23 cellular contexts compared by ENCODE assay signal in the genomic region with DNA sequence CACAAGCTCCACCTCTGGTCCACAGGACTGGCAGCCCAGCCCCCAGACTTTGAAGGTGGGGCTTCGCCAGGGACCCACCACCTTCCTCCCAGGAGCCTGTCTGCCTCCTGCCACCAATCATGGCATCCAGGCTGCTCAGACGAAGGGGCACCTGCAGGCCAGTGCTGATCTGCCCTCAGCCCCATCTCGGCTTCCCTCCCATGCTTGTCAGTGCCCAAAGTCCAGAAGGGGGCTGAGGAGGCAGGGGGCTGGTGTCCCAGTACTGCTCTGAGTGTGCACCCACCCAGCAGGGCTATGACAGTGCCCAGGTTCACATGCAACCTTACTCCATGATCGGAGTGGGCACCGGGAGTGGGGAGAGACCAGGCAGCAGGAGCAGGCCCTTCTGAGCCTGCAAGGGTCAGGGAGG. TPM values are rescaled to one million over a fixed set of nuclear protein-coding genes. Genes with fewer than 3 reads are reported as not detected.
"Had no signal": no experiment of that assay in that cellular context is flagged by ENCODE, and none has a peak within 500 bp of the region (broad histone marks: within the 10 kb centered on the region; RNA-seq: fewer than 3 reads in every experiment).

No MANE protein-coding gene starts in this region.

- H3K4me1 ChIP-seq: colonic mucosa, psoas muscle, suprapubic skin, thyroid gland, uterus had no signal

- H3K27ac ChIP-seq: colonic mucosa, dorsolateral prefrontal cortex, gastrocnemius medialis, heart right ventricle, psoas muscle, suprapubic skin, thyroid gland, uterus had no signal

- H3K27me3 ChIP-seq: colonic mucosa, gastrocnemius medialis, heart right ventricle, suprapubic skin, thyroid gland, uterus had no signal

- H3K36me3 ChIP-seq: colonic mucosa, gastrocnemius medialis, heart right ventricle, suprapubic skin, thyroid gland, uterus had no signal

- FAIRE-seq: endometrium, small intestine had no signal

- DNase-seq: effector memory CD4-positive, alpha-beta T cell; gastrocnemius medialis; heart right ventricle; hypothalamus; islet precursor cell; left ventricle myocardium superior; mesenchymal stem cell; naive B cell; psoas muscle; retina; small intestine; stimulated activated CD4-positive, alpha-beta T cell treated with anti-CD3 and anti-CD28 coated beads, Interleukin-12 subunit alpha, Interleukin-12 subunit beta, amount 100 ng/mL, for 4 hours; stimulated activated naive CD8-positive, alpha-beta T cell treated with anti-CD3 and anti-CD28 coated beads, Interleukin-15, Interleukin-2, amounts not matched to agents 100 U/mL and 50 U/mL, for 24 hours; thyroid gland; uterus had no signal

- H3K4me3 ChIP-seq: colonic mucosa, dorsolateral prefrontal cortex, gastrocnemius medialis, heart right ventricle, lung, psoas muscle, suprapubic skin, thyroid gland, uterus had no signal

- H3K9me3 ChIP-seq: colonic mucosa, gastrocnemius medialis, psoas muscle, suprapubic skin, thyroid gland, uterus had no signal

- ATAC-seq: esophagus mucosa, gastrocnemius medialis, left ventricle myocardium superior, psoas muscle had no signal

RNA-seq across cellular contexts. Expression of a gene that starts 25.3 kb away (rescaled TPM):
- total RNA-seq: cerebellum, colonic mucosa, fibroblast of villous mesenchyme, left ventricle myocardium superior, psoas muscle, suprapubic skin, thyroid gland had no signal
- polyA plus RNA-seq: heart right ventricle had no signal
